17 cellular contexts compared by ENCODE assay signal in the genomic region with DNA sequence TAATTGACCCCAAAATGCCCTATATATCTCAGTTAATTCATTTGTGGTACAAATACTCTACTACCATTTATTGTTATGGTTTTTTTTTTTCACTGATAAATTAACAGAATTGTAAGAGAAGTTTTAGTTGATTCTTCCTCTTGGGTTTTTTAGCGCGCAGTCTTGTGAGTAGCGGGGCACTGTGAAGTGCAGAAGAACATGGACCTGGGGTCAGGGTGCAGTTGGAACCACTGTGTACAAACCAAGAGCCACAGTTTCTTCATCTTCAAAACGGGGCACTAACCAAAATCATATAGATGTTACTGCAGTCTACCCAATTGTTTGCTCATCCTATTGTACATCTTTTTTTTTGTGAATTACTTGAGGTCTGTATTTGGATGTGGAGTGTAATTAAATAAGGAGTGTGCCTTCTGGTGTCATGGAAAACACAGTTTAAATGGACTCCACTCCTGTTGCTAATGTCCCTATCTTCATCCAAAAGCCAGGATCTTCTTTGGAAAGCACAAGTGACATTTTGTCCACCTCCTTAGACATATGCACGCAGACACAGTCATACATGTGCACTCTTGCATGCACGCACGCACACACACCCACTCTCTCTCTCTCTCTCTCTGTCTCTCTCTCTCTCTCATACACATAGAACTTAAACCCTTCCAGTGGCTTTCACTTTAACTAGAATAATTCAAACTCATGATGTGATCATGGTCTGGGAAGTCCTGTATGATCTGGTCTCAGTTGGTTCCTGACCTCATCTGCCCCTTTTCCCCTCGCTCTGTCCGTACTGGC. TPM values are rescaled to one million over a fixed set of nuclear protein-coding genes. Genes with fewer than 3 reads are reported as not detected.
DNase-seq lines count a peak whose midpoint lies in the region; ATAC-seq and TF ChIP-seq lines count a peak whose summit lies in the region.
"Had no signal": no experiment of that assay in that cellular context is flagged by ENCODE, and none has a peak within 500 bp of the region (broad histone marks: within the 10 kb centered on the region; RNA-seq: fewer than 3 reads in every experiment).

No MANE protein-coding gene starts in this region.

- H3K36me3 Mint-ChIP-seq in endothelial cell (ENCODE audit: low read depth, unreplicated experiment): peaks cover 50% of the 10 kb centered on the region
- H3K36me3 Mint-ChIP-seq: CD14-positive monocyte had no signal

- 92% methylated on average over 9 of the region's 9 CpGs for WGBS in right cardiac atrium
- 81% methylated on average over 9 of the region's 9 CpGs for WGBS in liver

- no peak for DNase-seq in cardiac muscle cell (ENCODE audit: low read depth in 1 of 2, low spot score in 1 of 2)
- DNase-seq in right cardiac atrium: no peak
- no peak for DNase-seq in endothelial cell (ENCODE audit: low spot score)
- no peak for DNase-seq in SIG-M5 treated with dmso at 0.1 percent for 504 hours (lab: John Stamatoyannopoulos, UW; ENCODE audit: unreplicated experiment)
- no peak for DNase-seq in LoVo (ENCODE audit: low spot score)
- DNase-seq in OCI-LY7 (ENCODE audit: low spot score): no peak
- no peak for DNase-seq in islet precursor cell
- DNase-seq: CD4-positive, alpha-beta memory T cell; DMS79 treated with DMSO at 0.1 percent for 48 hours; GF-D8; GOT3; H7 had no signal

- peaks cover 31% of the 10 kb centered on the region for H3K4me1 ChIP-seq in cardiac muscle cell (ENCODE audit: low read depth)
- H3K4me1 ChIP-seq in right cardiac atrium (ENCODE audit: control insufficient read depth, insufficient read depth, low read length): no peaks in the 10 kb centered on the region
- peaks cover 0 to 10% (median 4%) of the 10 kb centered on the region in 4 donors for H3K4me1 ChIP-seq in liver (ENCODE audit: control insufficient read depth in 4 of 4, insufficient read depth in 4 of 4, low read length in 3 of 4)
- H3K4me1 ChIP-seq in OCI-LY7 (ENCODE audit: insufficient read depth, low read length, poor library complexity, severe bottlenecking): no peaks in the 10 kb centered on the region
- H3K4me1 ChIP-seq: A549 had no signal

- peaks cover 7% of the 10 kb centered on the region for H3K27me3 Mint-ChIP-seq in endothelial cell (ENCODE audit: unreplicated experiment)
- H3K27me3 Mint-ChIP-seq: CD4-positive, alpha-beta memory T cell had no signal

- no peaks in the 10 kb centered on the region for H3K27me3 ChIP-seq in cardiac muscle cell
- H3K27me3 ChIP-seq in right cardiac atrium (ENCODE audit: control insufficient read depth, insufficient read depth): no peaks in the 10 kb centered on the region
- H3K27me3 ChIP-seq in liver (ENCODE audit: control insufficient read depth in 4 of 4, insufficient read depth in 4 of 4, low read length in 3 of 4): no peaks in the 10 kb centered on the region
- H3K27me3 ChIP-seq: BLaER1 had no signal

- intact Hi-C loops in right cardiac atrium (cut with DNase I) (no loop called here), OCI-LY7 (cut with micrococcal nuclease; ENCODE audit: unreplicated experiment) (no loop called here)

- no peaks in the 10 kb centered on the region for H3K9me3 Mint-ChIP-seq in endothelial cell (ENCODE audit: unreplicated experiment)
- H3K9me3 Mint-ChIP-seq: CD14-positive monocyte; CD4-positive, alpha-beta memory T cell had no signal

- no peak for TF ChIP-seq RAD21 in liver (IDR thresholded peaks at IDR 0.05)

- H3K27ac ChIP-seq in cardiac muscle cell: peak overlapping the region; percentile 31
- H3K27ac ChIP-seq in right cardiac atrium (ENCODE audit: low read length): no peak overlapping the region
- H3K27ac ChIP-seq in liver (ENCODE audit: low read depth in 1 of 2, low read length in 2 of 2): no peak overlapping the region
- no peak overlapping the region for H3K27ac ChIP-seq in OCI-LY7 (ENCODE audit: low read depth, low read length, poor library complexity, severe bottlenecking)
- H3K27ac ChIP-seq: 22Rv1, A549, BLaER1 had no signal

- H3K4me2 ChIP-seq in OCI-LY7 (ENCODE audit: low read length): no peak overlapping the region
- H3K4me2 ChIP-seq: A549, BLaER1 had no signal

- no peaks in the 10 kb centered on the region for H3K9me2 ChIP-seq in OCI-LY7 (ENCODE audit: insufficient read depth, low read length)

- H3K4me1 Mint-ChIP-seq in endothelial cell (ENCODE audit: unreplicated experiment): peaks cover 52% of the 10 kb centered on the region
- H3K4me1 Mint-ChIP-seq: CD14-positive monocyte; CD4-positive, alpha-beta memory T cell had no signal

- POLR2A ChIA-PET in OCI-LY7 (lab: Charles Lee): interaction anchor here (0.7 kb wide), 1 partner anchor 35 kb away, joined by 3 read pairs; no protein-coding TSS in a partner anchor

- H3K4me3 Mint-ChIP-seq in endothelial cell (ENCODE audit: unreplicated experiment): peak overlapping the region; percentile 2
- H3K4me3 Mint-ChIP-seq: CD14-positive monocyte; CD4-positive, alpha-beta memory T cell had no signal

- no peak overlapping the region for H2AFZ ChIP-seq in OCI-LY7 (ENCODE audit: low read length)

- TF ChIP-seq CTCF in cardiac muscle cell (IDR thresholded peaks at IDR 0.05; ENCODE audit: low read depth, low read length): no peak
- TF ChIP-seq CTCF in endothelial cell (IDR thresholded peaks at IDR 0.05; ENCODE audit: unreplicated experiment): no peak
- no peak for TF ChIP-seq CTCF in liver (IDR thresholded peaks at IDR 0.05; ENCODE audit: low read depth, low read length, missing input control)
- TF ChIP-seq CTCF in OCI-LY7 (conservative IDR thresholded peaks at IDR 0.05; ENCODE audit: low read length): no peak

- no peaks in the 10 kb centered on the region for H3K9me3 ChIP-seq in cardiac muscle cell (ENCODE audit: low read depth)
- H3K9me3 ChIP-seq in right cardiac atrium (ENCODE audit: control insufficient read depth, low read length): no peaks in the 10 kb centered on the region
- no peaks in the 10 kb centered on the region for H3K9me3 ChIP-seq in liver (ENCODE audit: control insufficient read depth in 4 of 4, low read length in 3 of 4)
- H3K9me3 ChIP-seq in OCI-LY7 (ENCODE audit: low read length): no peaks in the 10 kb centered on the region
- H3K9me3 ChIP-seq: A549 had no signal

- H3K79me2 ChIP-seq in OCI-LY7 (ENCODE audit: insufficient read depth, low read depth, low read length): no peaks in the 10 kb centered on the region

- no peak overlapping the region for H3K4me3 ChIP-seq in cardiac muscle cell
- H3K4me3 ChIP-seq in right cardiac atrium (ENCODE audit: low read length): no peak overlapping the region
- H3K4me3 ChIP-seq in liver (ENCODE audit: low read depth in 1 of 3, low read length in 3 of 3): no peak overlapping the region
- H3K4me3 ChIP-seq in OCI-LY7 (ENCODE audit: low read depth, low read length, poor library complexity, severe bottlenecking): no peak overlapping the region
- H3K4me3 ChIP-seq: A549, BLaER1 had no signal

- BruUV-seq in OCI-LY7 (replicated peaks; lab: Mats Ljungman, UMichigan): no TSS peak

- CTCF ChIA-PET in OCI-LY7 (lab: Charles Lee; ENCODE audit: unreplicated experiment): no interaction called here

- H4K20me1 ChIP-seq in OCI-LY7 (ENCODE audit: insufficient read depth, low read length): no peaks in the 10 kb centered on the region
- H4K20me1 ChIP-seq: BLaER1 had no signal

- no peak overlapping the region for H3K9ac ChIP-seq in liver (ENCODE audit: low read depth in 1 of 2, low read length in 2 of 2)
- H3K9ac ChIP-seq: BLaER1 had no signal

- H3K36me3 ChIP-seq in cardiac muscle cell (peaks cover 32% of the 10 kb centered on the region), liver (ENCODE audit: control insufficient read depth in 4 of 4, insufficient read depth in 3 of 4, low read depth in 1 of 4, low read length in 3 of 4) (peaks cover 0 to 16% (median 11%) of the 10 kb centered on the region in 4 donors), OCI-LY7 (ENCODE audit: insufficient read depth, low read length) (peaks cover 18% of the 10 kb centered on the region; the same call in 1 of the 2 replicates)

- H3K27ac Mint-ChIP-seq in endothelial cell (ENCODE audit: unreplicated experiment): no peak overlapping the region
- H3K27ac Mint-ChIP-seq: CD14-positive monocyte; CD4-positive, alpha-beta memory T cell had no signal

- no peak for ATAC-seq in right cardiac atrium
- ATAC-seq: A549 had no signal

TF ChIP-seq in liver, 16 proteins besides CTCF, POLR2A, EP300 and RAD21:
- peak; percentile 69 to 76 for TF ChIP-seq HNF4A (conservative IDR thresholded peaks at IDR 0.05)
- TF ChIP-seq RXRA (IDR thresholded peaks at IDR 0.05): no peak
TF ChIP-seq in liver: peak in this region for 1.

RNA-seq across cellular contexts. Expression of a gene that starts 51.5 kb away (rescaled TPM):
- total RNA-seq in cardiac muscle cell (113 and 299 TPM in 2 replicates), right cardiac atrium (10 to 100 TPM; 45.3 to 58.0 (median 48.9) TPM), endothelial cell (ENCODE audit: unreplicated experiment) (306 TPM), liver (100 to 1,000 TPM in 1 of 2 donors, 10 to 100 TPM in 1; 33.3 to 145 TPM), OCI-LY7 (2022) (68.8 and 71.6 TPM in 2 replicates)
- polyA plus RNA-seq in cardiac muscle cell (119 and 172 TPM in 2 replicates), right cardiac atrium (23.0 TPM), liver (10 to 100 TPM; 21.3 to 25.4 TPM)
- 43.6 and 62.2 TPM in 2 replicates for total RNA-seq in OCI-LY7 (2014; rRNA removed; shearing (Covaris generic))
